Comparison of ENCODE assay signal across 18 cellular contexts in genomic region chr11:14614223-14614622, GRCh38. TPM values are rescaled to one million over a fixed set of nuclear protein-coding genes. Genes with fewer than 3 reads are reported as not detected.
DNase-seq lines count a peak whose midpoint lies in the region; ATAC-seq and TF ChIP-seq lines count a peak whose summit lies in the region.
"Had no signal": no experiment of that assay in that cellular context is flagged by ENCODE, and none has a peak within 500 bp of the region (broad histone marks: within the 10 kb centered on the region; RNA-seq: fewer than 3 reads in every experiment).

No MANE protein-coding gene starts in this region.

- H3K4me1 Mint-ChIP-seq in CD4-positive, alpha-beta T cell (ENCODE audit: low read depth) = peaks cover 59% of the 10 kb centered on the region
- peaks cover 36 to 81% (median 46%) of the 10 kb centered on the region in 3 donors for H3K4me1 Mint-ChIP-seq in CD8-positive, alpha-beta memory T cell
- H3K4me1 Mint-ChIP-seq in stimulated activated naive CD8-positive, alpha-beta T cell treated with anti-CD3 and anti-CD28 coated beads, Interleukin-15, Interleukin-2, amounts not matched to agents 100 ng/mL and 50 ng/mL, for 24 hours (ENCODE audit: low read depth) = peaks cover 51% of the 10 kb centered on the region
- H3K4me1 Mint-ChIP-seq in T-cell = peaks cover 53 to 64% (median 55%) of the 10 kb centered on the region in 3 donors

- 91% methylated on average over 2 of the region's 2 CpGs for WGBS in right cardiac atrium

- H3K4me1 ChIP-seq in CD8-positive, alpha-beta memory T cell (ENCODE audit: insufficient read depth, low read length) = peaks cover 5% of the 10 kb centered on the region
- no peaks in the 10 kb centered on the region for H3K4me1 ChIP-seq in right cardiac atrium (ENCODE audit: control insufficient read depth, insufficient read depth, low read length)
- H3K4me1 ChIP-seq: SJCRH30 had no signal

- ATAC-seq in CD4-positive, alpha-beta T cell (ENCODE audit: poor library complexity) = no peak
- ATAC-seq in T-cell (replicated peaks in 1 of 4) (no peak), right cardiac atrium (no peak), GM18861 (IDR thresholded peaks at IDR 0.05; ENCODE audit: unreplicated experiment) (no peak)
- ATAC-seq: PC-3 had no signal

- no peaks in the 10 kb centered on the region for H3K9me3 ChIP-seq in CD4-positive, alpha-beta T cell (ENCODE audit: control insufficient read depth, low read length)
- H3K9me3 ChIP-seq in CD8-positive, alpha-beta memory T cell (ENCODE audit: low read length) = no peaks in the 10 kb centered on the region
- no peaks in the 10 kb centered on the region for H3K9me3 ChIP-seq in right cardiac atrium (ENCODE audit: control insufficient read depth, low read length)
- H3K9me3 ChIP-seq: SJCRH30 had no signal

- CTCF ChIA-PET in CD4-positive, alpha-beta T cell (lab: Charles Lee) = interaction anchor here (1.4 kb wide), 1 partner anchor 30 kb away, joined by 3 read pairs; no protein-coding TSS in a partner anchor
- CTCF ChIA-PET in CD8-positive, alpha-beta memory T cell (lab: Charles Lee) = no interaction called here
- CTCF ChIA-PET in T-cell (lab: Charles Lee) = interaction anchor here in 1 of 2 donors (0.6 kb wide), 1 partner anchor 31 kb away, joined by 4 read pairs; no protein-coding TSS in a partner anchor

- no peaks in the 10 kb centered on the region for H3K27me3 ChIP-seq in CD4-positive, alpha-beta T cell (ENCODE audit: control insufficient read depth, insufficient read depth, low read length)
- no peaks in the 10 kb centered on the region for H3K27me3 ChIP-seq in CD8-positive, alpha-beta memory T cell (ENCODE audit: insufficient read depth, low read length, poor library complexity, severe bottlenecking)
- no peaks in the 10 kb centered on the region for H3K27me3 ChIP-seq in right cardiac atrium (ENCODE audit: control insufficient read depth, insufficient read depth)
- H3K27me3 ChIP-seq: SJCRH30 had no signal

- no peaks in the 10 kb centered on the region for H3K27me3 Mint-ChIP-seq in CD4-positive, alpha-beta T cell
- H3K27me3 Mint-ChIP-seq in CD8-positive, alpha-beta memory T cell = no peaks in the 10 kb centered on the region
- no peaks in the 10 kb centered on the region for H3K27me3 Mint-ChIP-seq in stimulated activated naive CD8-positive, alpha-beta T cell treated with anti-CD3 and anti-CD28 coated beads, Interleukin-15, Interleukin-2, amounts not matched to agents 100 ng/mL and 50 ng/mL, for 24 hours
- no peaks in the 10 kb centered on the region for H3K27me3 Mint-ChIP-seq in T-cell

- no peak for TF ChIP-seq CTCF in CD4-positive, alpha-beta T cell (IDR thresholded peaks at IDR 0.05)

- intact Hi-C loops in CD4-positive, alpha-beta T cell (cut with DNase I, micrococcal nuclease) = no loop called here
- intact Hi-C loops in right cardiac atrium (cut with DNase I) = no loop called here

- H3K9me3 Mint-ChIP-seq in CD4-positive, alpha-beta T cell = no peaks in the 10 kb centered on the region
- no peaks in the 10 kb centered on the region for H3K9me3 Mint-ChIP-seq in CD8-positive, alpha-beta memory T cell
- H3K9me3 Mint-ChIP-seq in stimulated activated naive CD8-positive, alpha-beta T cell treated with anti-CD3 and anti-CD28 coated beads, Interleukin-15, Interleukin-2, amounts not matched to agents 100 ng/mL and 50 ng/mL, for 24 hours = no peaks in the 10 kb centered on the region
- H3K9me3 Mint-ChIP-seq in T-cell = no peaks in the 10 kb centered on the region

- no peak overlapping the region for H3K4me3 Mint-ChIP-seq in CD4-positive, alpha-beta T cell
- no peak overlapping the region for H3K4me3 Mint-ChIP-seq in CD8-positive, alpha-beta memory T cell
- no peak overlapping the region for H3K4me3 Mint-ChIP-seq in stimulated activated naive CD8-positive, alpha-beta T cell treated with anti-CD3 and anti-CD28 coated beads, Interleukin-15, Interleukin-2, amounts not matched to agents 100 ng/mL and 50 ng/mL, for 24 hours
- no peak overlapping the region for H3K4me3 Mint-ChIP-seq in T-cell

- H3K4me3 ChIP-seq in CD8-positive, alpha-beta memory T cell (ENCODE audit: low read length) = no peak overlapping the region
- H3K4me3 ChIP-seq in right cardiac atrium (ENCODE audit: low read length) = no peak overlapping the region
- H3K4me3 ChIP-seq: SJCRH30 had no signal

- H3K27ac Mint-ChIP-seq in CD4-positive, alpha-beta T cell = peak overlapping the region; percentile 1
- peak overlapping the region; percentile 1 to 90 (median 18) for H3K27ac Mint-ChIP-seq in CD8-positive, alpha-beta memory T cell
- peak overlapping the region; percentile 6 for H3K27ac Mint-ChIP-seq in stimulated activated naive CD8-positive, alpha-beta T cell treated with anti-CD3 and anti-CD28 coated beads, Interleukin-15, Interleukin-2, amounts not matched to agents 100 ng/mL and 50 ng/mL, for 24 hours
- H3K27ac Mint-ChIP-seq in T-cell = no peak overlapping the region

- POLR2A ChIA-PET in CD4-positive, alpha-beta T cell (lab: Charles Lee) = no interaction called here
- POLR2A ChIA-PET in CD8-positive, alpha-beta memory T cell (lab: Charles Lee) = no interaction called here
- POLR2A ChIA-PET in T-cell (lab: Charles Lee) = interaction anchor here in 1 of 2 donors (0.5 kb wide), 1 partner anchor 29 kb away, joined by 4 read pairs; the partner anchor contains the start of gene PDE3B

- peaks cover 27% of the 10 kb centered on the region for H3K36me3 Mint-ChIP-seq in CD4-positive, alpha-beta T cell (ENCODE audit: low read depth)
- peaks cover 13 to 22% (median 20%) of the 10 kb centered on the region in 3 donors for H3K36me3 Mint-ChIP-seq in CD8-positive, alpha-beta memory T cell
- H3K36me3 Mint-ChIP-seq in stimulated activated naive CD8-positive, alpha-beta T cell treated with anti-CD3 and anti-CD28 coated beads, Interleukin-15, Interleukin-2, amounts not matched to agents 100 ng/mL and 50 ng/mL, for 24 hours (ENCODE audit: low read depth) = peaks cover 61% of the 10 kb centered on the region
- peaks cover 23% of the 10 kb centered on the region for H3K36me3 Mint-ChIP-seq in T-cell

- peaks cover 4% of the 10 kb centered on the region for H3K36me3 ChIP-seq in CD8-positive, alpha-beta memory T cell (ENCODE audit: insufficient read depth, low read length)

- no peak overlapping the region for H3K27ac ChIP-seq in CD4-positive, alpha-beta T cell (ENCODE audit: low read depth, low read length)
- H3K27ac ChIP-seq in CD8-positive, alpha-beta memory T cell (ENCODE audit: low read depth, low read length) = no peak overlapping the region
- H3K27ac ChIP-seq in right cardiac atrium (ENCODE audit: low read length) = no peak overlapping the region
- H3K27ac ChIP-seq: C4-2B, SJCRH30 had no signal

- no peak for DNase-seq in CD4-positive, alpha-beta T cell
- no peak for DNase-seq in CD8-positive, alpha-beta memory T cell
- DNase-seq in amniotic epithelial cell (ENCODE audit: low read depth) (peak; percentile 15), T-cell (no peak), right cardiac atrium (no peak)
- DNase-seq: NCI-H1048; NCI-H1417; NCI-H1694; NCI-H2029 treated with DMSO at 0.1 percent for 48 hours; NCI-H446 treated with DMSO at 0.1 percent for 48 hours; NCI-H526; NCI-H82; NK-92 treated with Interleukin-12 subunit alpha and Interleukin-12 subunit beta, amount 100 ng/mL, for 24 hours; PC-3; SJCRH30 had no signal

RNA-seq across cellular contexts. Expression of gene PDE3B, which starts 29.4 kb away (rescaled TPM):
- 100 to 1,000 TPM; 103 to 106 TPM for total RNA-seq in CD4-positive, alpha-beta T cell
- 10 to 100 TPM; 47.0 to 47.2 TPM for total RNA-seq in CD8-positive, alpha-beta memory T cell
- polyA plus RNA-seq in CD8-positive, alpha-beta memory T cell = 39.8 TPM
- total RNA-seq in T-cell (100 to 1,000 TPM; 130 to 162 (median 143) TPM), right cardiac atrium (10 to 100 TPM in 1 of 4 donors, 1 to 10 TPM in 3; 8.3 to 18.6 (median 9.4) TPM)
- polyA plus RNA-seq in right cardiac atrium = 4.9 TPM

Comparison
In these comparisons a context has a peak if more than half of its experiments do, and no peak if none do; other contexts are left out.
1. H3K27ac Mint-ChIP-seq: peak in CD4-positive, alpha-beta T cell (single experiment), CD8-positive, alpha-beta memory T cell (8 of 8) and stimulated activated naive CD8-positive, alpha-beta T cell treated with anti-CD3 and anti-CD28 coated beads, Interleukin-15, Interleukin-2, amounts not matched to agents 100 ng/mL and 50 ng/mL, for 24 hours (single experiment); none in T-cell (0 of 2).